In the genomic region with DNA sequence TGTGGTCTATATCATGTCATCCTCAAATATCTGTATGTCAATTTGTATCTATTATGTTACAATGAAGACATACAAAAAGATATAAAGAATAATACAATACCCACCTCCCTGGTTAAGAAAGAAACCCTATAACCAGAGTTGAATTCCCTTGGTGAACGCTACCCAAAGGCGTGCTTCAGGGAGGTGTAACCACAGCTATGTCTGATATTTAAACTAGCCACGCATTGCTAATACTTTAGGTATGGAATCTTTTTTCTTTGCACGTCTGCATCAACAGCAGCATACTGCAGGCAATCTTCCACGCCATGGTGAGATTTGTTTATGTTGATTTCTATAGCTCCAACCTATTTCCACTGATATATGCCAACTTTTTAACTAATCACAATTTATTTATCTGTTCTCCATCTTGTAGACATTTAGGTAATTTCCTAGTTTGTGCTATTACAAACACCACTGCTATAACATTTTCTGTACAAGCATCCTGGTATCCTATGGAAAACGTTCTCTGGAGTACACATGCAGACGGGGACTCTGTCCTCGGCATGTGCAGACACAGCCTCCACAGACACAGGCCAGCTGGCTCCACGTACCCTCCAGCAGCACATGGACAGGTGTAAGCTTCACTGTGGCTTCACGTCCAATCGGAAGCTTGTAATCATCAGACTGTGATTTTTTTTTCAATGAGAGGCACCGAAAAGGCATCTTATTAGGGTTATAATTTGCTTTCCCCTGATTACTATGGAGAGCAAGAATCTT, we compare ENCODE assay signal across 1 cellular context.
TF ChIP-seq lines count a peak whose summit lies in the region.

No MANE protein-coding gene starts in this region.

TF ChIP-seq in HepG2, 621 proteins besides CTCF, POLR2A, EP300 and RAD21:
- TF ChIP-seq CREB1 (IDR thresholded peaks at IDR 0.05) (no peak), CREB1 (CRISPR knock-in tag; IDR thresholded peaks at IDR 0.05) (no peak), ZNF879 (CRISPR knock-in tag; IDR thresholded peaks at IDR 0.05) (no peak), ZBTB3 (CRISPR knock-in tag; IDR thresholded peaks at IDR 0.05; ENCODE audit: borderline replicate concordance, low read depth) (no peak)
TF ChIP-seq in HepG2: peak in this region for 0.
